Comparison of ENCODE assay signal across 9 cellular contexts in genomic region chr3:133540896-133541674, GRCh38. TPM values are rescaled to one million over a fixed set of nuclear protein-coding genes. Genes with fewer than 3 reads are reported as not detected.
DNase-seq lines count a peak whose midpoint lies in the region; ATAC-seq, FAIRE-seq and TF ChIP-seq lines count a peak whose summit lies in the region.
"Had no signal": no experiment of that assay in that cellular context is flagged by ENCODE, and none has a peak within 500 bp of the region (broad histone marks: within the 10 kb centered on the region; RNA-seq: fewer than 3 reads in every experiment).

No MANE protein-coding gene starts in this region.

- ATAC-seq in A549 (peak; percentile 53 to 75; a peak in 4 of 6 replicates), GM21447 (IDR thresholded peaks at IDR 0.05; ENCODE audit: unreplicated experiment) (peak; percentile 76), GM21423 (IDR thresholded peaks at IDR 0.05; ENCODE audit: unreplicated experiment) (no peak)

- CTCF ChIA-PET in A549 (lab: Yijun Ruan, JAX) = interaction anchor here (0.6 kb wide), 1 partner anchor 11 kb away, joined by 3 read pairs; no protein-coding TSS in a partner anchor

- peak overlapping the region; percentile 13; the same call in 2 of the 3 replicates for H3K4me2 ChIP-seq in A549

- no peak overlapping the region for H3K27ac Mint-ChIP-seq in osteocyte (ENCODE audit: unreplicated experiment)

- no peaks in the 10 kb centered on the region for H3K27me3 Mint-ChIP-seq in osteocyte (ENCODE audit: unreplicated experiment)

- intact Hi-C loops in cardiac septum (cut with DNase I) = no loop called here

- H3K36me3 ChIP-seq in MG63 (no peaks in the 10 kb centered on the region), esophagus (ENCODE audit: control insufficient read depth in 2 of 2, insufficient read depth in 2 of 2, low read length in 1 of 2) (no peaks in the 10 kb centered on the region)

- TF ChIP-seq EP300 in A549 (IDR thresholded peaks at IDR 0.05) = no peak

- peaks cover 11% of the 10 kb centered on the region for H3K4me1 Mint-ChIP-seq in osteocyte (ENCODE audit: unreplicated experiment)

- no peak for TF ChIP-seq CTCF in A549 (IDR thresholded peaks at IDR 0.05)
- no peak for TF ChIP-seq CTCF in osteocyte (IDR thresholded peaks at IDR 0.05)

- H3K27ac ChIP-seq in A549 (peak overlapping the region; percentile 21 to 72; a peak in 5 of 6 replicates), esophagus (ENCODE audit: low read depth in 2 of 2, low read length in 1 of 2) (peak overlapping the region; percentile 16 to 76)

- H3K4me3 Mint-ChIP-seq in osteocyte (ENCODE audit: unreplicated experiment) = no peak overlapping the region

- 50% methylated on average over 2 of the region's 2 CpGs for WGBS in A549 (ENCODE audit: missing lambda C conversion rate)
- 45 to 62% methylated on average over 2 of the region's 2 CpGs for WGBS in esophagus, 2 donors

- H3K4me3 ChIP-seq in A549 (no peak overlapping the region), MG63 (no peak overlapping the region), esophagus (ENCODE audit: low read depth in 1 of 2, low read length in 2 of 2) (no peak overlapping the region)

- POLR2A ChIA-PET in A549 (lab: Yijun Ruan, JAX) = interaction anchor here (0.6 to 0.8 kb wide), 2 partner anchors 27 to 32 kb away, joined by 3 to 5 read pairs; partner anchors contain the start of gene CDV3

- H3K4me1 ChIP-seq in A549 (peaks cover 24% of the 10 kb centered on the region), esophagus (ENCODE audit: control insufficient read depth in 2 of 2, insufficient read depth in 2 of 2, low read length in 1 of 2) (peaks cover 0 to 4% of the 10 kb centered on the region in 2 donors)

- FAIRE-seq in A549 (lab: Jason Lieb, UNC) = no peak

- TF ChIP-seq POLR2A in A549 (IDR thresholded peaks at IDR 0.05; ENCODE audit: low read length) = no peak

- H3K36me3 Mint-ChIP-seq in osteocyte (ENCODE audit: unreplicated experiment) = no peaks in the 10 kb centered on the region

- no peaks in the 10 kb centered on the region for H3K9me3 ChIP-seq in A549
- H3K9me3 ChIP-seq in MG63 = 0 out of 2 replicates have a peak, but pooled peaks cover under 1% of the 10 kb centered on the region
- no peaks in the 10 kb centered on the region for H3K9me3 ChIP-seq in esophagus (ENCODE audit: control insufficient read depth in 2 of 2, insufficient read depth in 1 of 2, low read depth in 1 of 2, low read length in 1 of 2)

- no peak for TF ChIP-seq RAD21 in A549 (conservative IDR thresholded peaks at IDR 0.05 in 1 of 2, IDR thresholded peaks at IDR 0.05 in 1 of 2)

- H3K9me3 Mint-ChIP-seq in osteocyte (ENCODE audit: unreplicated experiment) = no peaks in the 10 kb centered on the region

- no peaks in the 10 kb centered on the region for H3K27me3 ChIP-seq in MG63
- H3K27me3 ChIP-seq in esophagus (ENCODE audit: control insufficient read depth in 1 of 2, insufficient read depth in 2 of 2, low read length in 2 of 2) = no peaks in the 10 kb centered on the region

- DNase-seq in A549 (ENCODE audit: low read depth in 1 of 2, low spot score in 1 of 2) (peak; percentile 18 to 62), MG63 (peak; percentile 90), ecto neural progenitor cell (ENCODE audit: low spot score) (no peak), cardiac septum (ENCODE audit: low spot score) (no peak), osteocyte (ENCODE audit: extremely low spot score, unreplicated experiment) (no peak)
- DNase-seq: NCI-H1436 treated with DMSO at 0.1 percent for 48 hours had no signal

TF ChIP-seq in A549, 52 proteins besides CTCF, POLR2A, EP300 and RAD21:
- no peak for TF ChIP-seq EHF (CRISPR knock-in tag; IDR thresholded peaks at IDR 0.05)
- TF ChIP-seq EHMT2 (IDR thresholded peaks at IDR 0.05; ENCODE audit: low read depth) = peak; percentile 67

RNA-seq across cellular contexts. Expression of gene CDV3, which starts 32.4 kb away (rescaled TPM):
- 94.0 and 120 TPM in 2 replicates for polyA plus RNA-seq in A549 (2011; rRNA removed)
- 22.4 and 24.2 TPM in 2 replicates for polyA plus RNA-seq in A549 (2012; cell fraction: cytosol; rRNA removed)
- 8.1 and 14.0 TPM in 2 replicates for polyA plus RNA-seq in A549 (2012; cell fraction: nucleus; rRNA removed)
- polyA plus RNA-seq in A549 (2017; fragmentation: RNase III; extraction: RNeasy Plus Mini Kit Qiagen cat#74134 plus additional on column Dnase treatment) = 101 to 114 TPM (median 104 TPM) in 3 replicates
- 45.7 and 47.9 TPM in 2 replicates for polyA minus RNA-seq in A549 (2011; rRNA and poly(A)+ RNA removed)
- 136 and 146 TPM in 2 replicates for total RNA-seq in MG63 (2014; rRNA removed; shearing (Covaris generic); ENCODE audit: low replicate concordance)
- 10 to 100 TPM; 39.7 to 63.3 TPM for polyA plus RNA-seq in esophagus
- 151 TPM for total RNA-seq in cardiac septum
- total RNA-seq in osteocyte = 183 and 193 TPM in 2 replicates

Comparison
In these comparisons a context has a peak if more than half of its experiments do, and no peak if none do; other contexts are left out.
1. DNase-seq: peak in A549 (2 of 2) and MG63 (single experiment); none in ecto neural progenitor cell (single experiment), cardiac septum (single experiment) and osteocyte (single experiment).